Comparison of ENCODE assay signal across 8 cellular contexts in the genomic region with DNA sequence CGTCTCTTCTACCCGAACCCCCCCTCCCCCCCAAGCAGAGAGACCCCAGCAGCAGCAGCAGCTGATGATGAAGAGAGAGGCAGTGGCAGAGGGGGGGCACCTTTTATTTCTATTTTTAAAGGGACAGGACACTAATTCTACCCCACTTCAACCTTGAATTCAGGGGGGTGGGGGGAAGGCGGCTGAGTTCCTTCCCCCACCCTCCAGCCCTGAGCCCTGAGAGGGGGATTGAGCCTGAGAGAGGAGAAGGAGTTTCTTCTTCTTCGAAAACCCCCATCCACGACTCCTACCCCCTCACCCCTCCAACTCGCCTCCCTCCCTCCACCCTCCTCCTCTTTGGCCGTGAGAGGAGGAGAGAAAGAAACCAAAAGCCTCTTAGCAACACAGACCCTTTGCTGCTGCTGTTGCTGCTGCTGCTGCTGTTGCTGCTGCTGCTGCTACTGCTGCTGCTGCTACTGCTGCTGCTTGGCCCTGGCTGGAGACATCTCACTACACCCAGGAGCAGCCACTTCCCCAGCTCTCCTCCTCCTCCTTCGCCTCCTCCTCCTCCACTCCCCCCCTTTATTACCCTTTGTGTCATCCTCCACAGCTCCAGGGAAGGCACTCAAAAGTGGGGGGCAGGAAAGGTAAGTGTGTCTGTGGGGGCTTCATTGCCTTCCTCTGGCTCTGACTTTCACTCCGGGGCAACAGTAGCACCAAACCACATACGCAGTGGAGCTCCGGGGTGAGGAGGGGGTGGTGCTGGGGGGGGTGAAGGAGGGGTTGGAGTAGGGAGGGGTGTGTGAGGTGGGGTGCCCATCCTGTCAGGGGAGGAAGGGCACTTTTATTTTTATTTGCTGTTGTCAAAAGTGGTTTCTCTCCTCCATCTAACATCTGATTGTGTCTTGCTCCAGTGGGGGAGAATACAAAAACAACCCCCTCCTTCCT. TPM values are rescaled to one million over a fixed set of nuclear protein-coding genes. Genes with fewer than 3 reads are reported as not detected.
DNase-seq lines count a peak whose midpoint lies in the region; ATAC-seq and TF ChIP-seq lines count a peak whose summit lies in the region.

TSS of gene MBD5 (plus strand) at position 33 of the 927 bp plus-strand sequence.

- H4K20me1 ChIP-seq in OCI-LY7 (ENCODE audit: insufficient read depth, low read length): peaks cover 32% of the 10 kb centered on the region

- no peaks in the 10 kb centered on the region for H3K27me3 ChIP-seq in BE2C

- peaks cover 7 to 12% of the 10 kb centered on the region in 2 donors for H3K36me3 Mint-ChIP-seq in activated naive CD4-positive, alpha-beta T cell treated with anti-CD3 and anti-CD28 coated beads, Interleukin-2, amount 50 U/mL, for 72 hours

- BruUV-seq in OCI-LY7 (replicated peaks; lab: Mats Ljungman, UMichigan): no TSS peak

- peak within 1 kb of the TSS; percentile 89 for H3K4me2 ChIP-seq in OCI-LY7 (ENCODE audit: low read length)

- CTCF ChIA-PET in OCI-LY7 (lab: Charles Lee; ENCODE audit: unreplicated experiment): interaction anchor here (0.6 kb wide), 4 partner anchors 10 to 1574 kb away, joined by 4 to 13 read pairs (median 7); no protein-coding TSS in a partner anchor

- H3K9me3 ChIP-seq in BE2C (no peaks in the 10 kb centered on the region), OCI-LY7 (ENCODE audit: low read length) (no peaks in the 10 kb centered on the region)

- intact Hi-C loops in OCI-LY7 (cut with micrococcal nuclease; ENCODE audit: unreplicated experiment) (loop anchor here (2.0 to 5.0 kb wide), 2 partner anchors 856 to 1565 kb away; partner anchors contain the start of genes KIF5C and MMADHC), Right ventricle myocardium superior (cut with DNase I) (no loop called here), posterior cingulate gyrus (cut with DNase I) (loop anchor here (5.0 to 10.0 kb wide), 3 partner anchors 81 to 853 kb away; partner anchors contain the start of gene KIF5C)

- POLR2A ChIA-PET in OCI-LY7 (lab: Charles Lee): interaction anchor here (0.6 to 1.9 kb wide), 20 partner anchors 8 to 1001 kb away, joined by 3 to 13 read pairs (median 5); no protein-coding TSS in a partner anchor

- H3K9me2 ChIP-seq in OCI-LY7 (ENCODE audit: insufficient read depth, low read length): no peaks in the 10 kb centered on the region

- no peaks in the 10 kb centered on the region for H3K9me3 Mint-ChIP-seq in activated naive CD4-positive, alpha-beta T cell treated with anti-CD3 and anti-CD28 coated beads, Interleukin-2, amount 50 U/mL, for 72 hours

- in situ Hi-C loops in KBM-7 (cut with MboI; ENCODE audit: low pct_unique_long_range_greater_than_20kb, low sequenced_read_pairs): no loop called here

- peaks cover 88% of the 10 kb centered on the region for H3K79me2 ChIP-seq in OCI-LY7 (ENCODE audit: insufficient read depth, low read depth, low read length)

- H3K4me1 ChIP-seq in BE2C (no peaks in the 10 kb centered on the region), OCI-LY7 (ENCODE audit: insufficient read depth, low read length, poor library complexity, severe bottlenecking) (peaks cover 35% of the 10 kb centered on the region)

- ATAC-seq in GM18868 (IDR thresholded peaks at IDR 0.05; ENCODE audit: unreplicated experiment): peak; percentile 36
- ATAC-seq in HG03097 (IDR thresholded peaks at IDR 0.05; ENCODE audit: low FRiP score, unreplicated experiment): peak; percentile 40
- ATAC-seq in activated naive CD4-positive, alpha-beta T cell treated with anti-CD3 and anti-CD28 coated beads, Interleukin-2, amount 50 U/mL, for 72 hours: peak; percentile 35 to 48
- peak; percentile 30 for ATAC-seq in Right ventricle myocardium superior (ENCODE audit: poor library complexity)

- DNase-seq in BE2C (peak; percentile 39), OCI-LY7 (ENCODE audit: low spot score) (peak; percentile 71), Right ventricle myocardium superior (peak; percentile 45), posterior cingulate gyrus (peak in 6 of 10 donors; percentile 11 to 84 (median 42)), KBM-7 (no peak)
- DNase-seq in activated naive CD4-positive, alpha-beta T cell treated with anti-CD3 and anti-CD28 coated beads, Interleukin-2, amount 50 U/mL, for 72 hours (ENCODE audit: low spot score in 2 of 2): peak; percentile 39 to 58

- peak within 1 kb of the TSS; percentile 84 for H3K27ac ChIP-seq in OCI-LY7 (ENCODE audit: low read depth, low read length, poor library complexity, severe bottlenecking)

- peak within 1 kb of the TSS; percentile 84 for H3K4me3 ChIP-seq in BE2C (ENCODE audit: low read depth, low read length)
- H3K4me3 ChIP-seq in OCI-LY7 (ENCODE audit: low read depth, low read length, poor library complexity, severe bottlenecking): peak within 1 kb of the TSS; percentile 91

- peak within 1 kb of the TSS; percentile 77 for H2AFZ ChIP-seq in OCI-LY7 (ENCODE audit: low read length)

- H3K27ac Mint-ChIP-seq in activated naive CD4-positive, alpha-beta T cell treated with anti-CD3 and anti-CD28 coated beads, Interleukin-2, amount 50 U/mL, for 72 hours: peak within 1 kb of the TSS; percentile 90 to 99

- no peaks in the 10 kb centered on the region for H3K36me3 ChIP-seq in BE2C
- H3K36me3 ChIP-seq in OCI-LY7 (ENCODE audit: insufficient read depth, low read length): peaks cover 4% of the 10 kb centered on the region; the same call in 1 of the 2 replicates

- TF ChIP-seq CTCF in BE2C (IDR thresholded peaks at IDR 0.05; ENCODE audit: low read depth, low read length): no peak
- no peak for TF ChIP-seq CTCF in OCI-LY7 (conservative IDR thresholded peaks at IDR 0.05; ENCODE audit: low read length)

RNA-seq across cellular contexts. Expression of gene MBD5, which starts in this region (rescaled TPM):
- 16.9 TPM for polyA plus RNA-seq in BE2C (2012; ENCODE audit: insufficient read depth, insufficient read length, low read depth)
- 8.6 and 13.8 TPM in 2 replicates for total RNA-seq in OCI-LY7 (2014; rRNA removed; shearing (Covaris generic))
- total RNA-seq in OCI-LY7 (2022): 39.8 and 46.3 TPM in 2 replicates
- 10 to 100 TPM; 37.7 to 47.9 TPM for total RNA-seq in activated naive CD4-positive, alpha-beta T cell treated with anti-CD3 and anti-CD28 coated beads, Interleukin-2, amount 50 U/mL, for 72 hours
- 25.5 TPM for total RNA-seq in Right ventricle myocardium superior
